ENCODE assay signal across 14 cellular contexts in the genomic region with DNA sequence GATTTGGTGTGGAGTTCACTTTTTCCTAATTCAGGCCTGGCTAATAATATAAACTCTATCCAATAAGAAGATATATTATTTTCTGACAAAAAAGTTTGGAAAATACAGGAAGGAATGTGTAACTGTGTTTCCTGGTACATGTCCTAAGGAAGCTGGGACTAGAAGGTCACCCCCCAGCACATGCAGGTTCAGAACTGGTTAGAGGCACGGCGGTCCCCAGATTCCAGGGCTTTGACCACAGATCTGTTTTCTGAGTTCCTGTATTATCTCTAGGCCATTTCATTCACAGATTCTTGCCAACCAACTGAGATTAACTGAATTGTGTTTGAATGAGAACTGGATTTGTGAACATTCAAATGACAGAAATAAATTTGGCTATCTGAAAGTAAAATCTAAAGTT.
DNase-seq lines count a peak whose midpoint lies in the region; ATAC-seq lines count a peak whose summit lies in the region.
"Had no signal": no experiment of that assay in that cellular context is flagged by ENCODE, and none has a peak within 500 bp of the region (broad histone marks: within the 10 kb centered on the region; RNA-seq: fewer than 3 reads in every experiment).

No MANE protein-coding gene starts in this region.

- H3K27ac ChIP-seq in Karpas-422 (ENCODE audit: low read length) = peak overlapping the region; percentile 11
- H3K27ac ChIP-seq in substantia nigra (ENCODE audit: low read depth, low read length, poor library complexity, severe bottlenecking) = peak overlapping the region; percentile 70
- H3K27ac ChIP-seq: BLaER1 treated with 17β-estradiol and CSF1 and Interleukin-3, amounts not matched to agents 10 nM and 100 nM had no signal

- no peaks in the 10 kb centered on the region for H3K27me3 ChIP-seq in Karpas-422 (ENCODE audit: low read length)
- H3K27me3 ChIP-seq: BLaER1 treated with 17β-estradiol and CSF1 and Interleukin-3, amounts not matched to agents 10 nM and 100 nM had no signal

- H3K27me3 Mint-ChIP-seq in activated T-cell treated with anti-CD3 and anti-CD28 coated beads, Interleukin-2, amount 50 U/mL, for 4 hours (ENCODE audit: low read depth) = no peaks in the 10 kb centered on the region
- H3K27me3 Mint-ChIP-seq: CD4-positive, CD25-positive, alpha-beta regulatory T cell had no signal

- H3K4me1 Mint-ChIP-seq in activated T-cell treated with anti-CD3 and anti-CD28 coated beads, Interleukin-2, amount 50 U/mL, for 4 hours (ENCODE audit: low read depth) = peaks cover 10% of the 10 kb centered on the region

- ATAC-seq in activated T-cell treated with anti-CD3 and anti-CD28 coated beads, Interleukin-2, amount 50 U/mL, for 4 hours = no peak
- ATAC-seq: GM12878 had no signal

- H3K79me2 ChIP-seq in Karpas-422 (ENCODE audit: low read length) = peaks cover 93% of the 10 kb centered on the region

- peaks cover 47% of the 10 kb centered on the region for H3K4me1 ChIP-seq in Karpas-422 (ENCODE audit: low read length)

- no peak overlapping the region for H3K4me2 ChIP-seq in Karpas-422 (ENCODE audit: low read depth, low read length, poor library complexity, severe bottlenecking)
- H3K4me2 ChIP-seq: BLaER1 treated with 17β-estradiol and CSF1 and Interleukin-3, amounts not matched to agents 10 nM and 100 nM had no signal

- H3K9me2 ChIP-seq in Karpas-422 (replicated peaks; ENCODE audit: insufficient read depth, low read length) = no peaks in the 10 kb centered on the region

- no peaks in the 10 kb centered on the region for H3K9me3 ChIP-seq in Karpas-422 (ENCODE audit: low read length)

- H4K20me1 ChIP-seq in Karpas-422 (ENCODE audit: insufficient read depth, low read depth, low read length) = 0 out of 2 replicates have a peak, but pooled peaks cover 4% of the 10 kb centered on the region

- H3K9ac ChIP-seq in Karpas-422 (ENCODE audit: low read length) = no peak overlapping the region
- H3K9ac ChIP-seq: BLaER1 treated with 17β-estradiol and CSF1 and Interleukin-3, amounts not matched to agents 10 nM and 100 nM had no signal

- no peak overlapping the region for H2AFZ ChIP-seq in Karpas-422 (ENCODE audit: low read length)

- peaks cover 3% of the 10 kb centered on the region for H3K36me3 Mint-ChIP-seq in activated T-cell treated with anti-CD3 and anti-CD28 coated beads, Interleukin-2, amount 50 U/mL, for 4 hours (ENCODE audit: insufficient read depth)

- DNase-seq in Karpas-422 = no peak
- peak; percentile 37 for DNase-seq in dermis blood vessel endothelial cell
- DNase-seq in lung microvascular endothelial cell (ENCODE audit: low read depth in 2 of 2) = peak; percentile 67 to 90
- no peak for DNase-seq in substantia nigra (lab: John Stamatoyannopoulos, UW)
- DNase-seq in NCI-H128 (lab: John Stamatoyannopoulos, UW; ENCODE audit: unreplicated experiment) = no peak
- no peak for DNase-seq in HCEC 1CT
- no peak for DNase-seq in activated T-cell treated with anti-CD3 and anti-CD28 coated beads, Interleukin-2, amount 50 U/mL, for 4 hours
- DNase-seq: 8988T; Calu3; CD4-positive, CD25-positive, alpha-beta regulatory T cell; DMS79; IMR-90 had no signal

- H3K9me3 Mint-ChIP-seq in activated T-cell treated with anti-CD3 and anti-CD28 coated beads, Interleukin-2, amount 50 U/mL, for 4 hours = no peaks in the 10 kb centered on the region
- H3K9me3 Mint-ChIP-seq: CD4-positive, CD25-positive, alpha-beta regulatory T cell had no signal

- no peak overlapping the region for H3K4me3 ChIP-seq in Karpas-422 (ENCODE audit: low read length)
- H3K4me3 ChIP-seq: BLaER1 treated with 17β-estradiol and CSF1 and Interleukin-3, amounts not matched to agents 10 nM and 100 nM; GM12878 had no signal

- H3K4me3 Mint-ChIP-seq in activated T-cell treated with anti-CD3 and anti-CD28 coated beads, Interleukin-2, amount 50 U/mL, for 4 hours = no peak overlapping the region
- H3K4me3 Mint-ChIP-seq: CD4-positive, CD25-positive, alpha-beta regulatory T cell had no signal

- no peaks in the 10 kb centered on the region for H3K36me3 ChIP-seq in Karpas-422 (ENCODE audit: insufficient read depth, low read length)

Comparison
In these comparisons a context has a peak if more than half of its experiments do, and no peak if none do; other contexts are left out.
1. DNase-seq: peak in dermis blood vessel endothelial cell (single experiment) and lung microvascular endothelial cell (2 of 2); none in Karpas-422 (single experiment), substantia nigra (0 of 49), NCI-H128 (single experiment), HCEC 1CT (single experiment) and activated T-cell treated with anti-CD3 and anti-CD28 coated beads, Interleukin-2, amount 50 U/mL, for 4 hours (single experiment).